In the genomic region with DNA sequence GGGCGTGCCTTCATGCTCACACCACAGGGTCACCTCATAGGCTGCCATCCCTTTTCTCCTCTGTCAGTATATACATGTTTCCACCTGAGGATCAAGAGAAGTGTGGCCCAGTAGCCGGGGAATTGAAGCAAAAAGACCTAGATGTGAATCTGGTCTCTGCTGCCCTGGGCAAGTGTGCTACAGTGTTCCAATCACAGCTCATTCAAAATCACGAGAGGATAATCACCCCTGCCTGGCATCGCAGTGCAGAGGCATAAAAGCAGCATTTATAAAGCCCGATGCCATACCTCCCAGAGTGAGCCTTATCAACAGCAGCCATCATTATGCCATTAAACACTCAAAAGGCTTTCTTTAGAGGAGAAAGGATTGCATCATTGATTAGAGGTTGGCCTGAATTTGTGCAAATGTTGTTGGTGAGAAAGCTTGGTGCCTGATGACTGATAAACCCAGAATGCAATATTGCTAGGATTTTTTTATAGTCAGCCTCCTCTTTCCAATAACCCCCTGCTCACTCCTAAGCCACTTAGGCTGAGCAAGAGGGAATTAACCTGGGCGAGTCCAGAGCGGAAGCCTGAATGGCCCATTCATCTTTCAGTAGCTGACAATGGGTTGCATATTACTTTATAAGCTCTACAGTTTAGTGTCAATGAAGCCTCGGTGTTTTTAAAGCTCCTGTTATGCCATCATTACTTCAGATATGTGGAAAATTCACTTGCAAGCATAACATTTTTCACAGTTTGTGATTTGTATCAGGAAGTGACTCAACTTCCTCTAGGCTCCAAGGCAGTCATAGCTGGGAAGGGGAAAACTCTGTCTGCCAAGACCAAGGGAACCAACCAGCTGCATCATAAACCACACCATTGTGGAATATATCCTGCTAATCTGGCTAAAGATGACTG, we compare ENCODE assay signal across 8 cellular contexts.
DNase-seq lines count a peak whose midpoint lies in the region; ATAC-seq, FAIRE-seq and TF ChIP-seq lines count a peak whose summit lies in the region.

No MANE protein-coding gene starts in this region.

- ATAC-seq in DND-41 (ENCODE audit: insufficient read depth, low read depth) (peak; percentile 47), omental fat pad (ENCODE audit: low FRiP score) (peak; percentile 38)
- no peak for ATAC-seq in stimulated activated naive CD8-positive, alpha-beta T cell treated with anti-CD3 and anti-CD28 coated beads, Interleukin-15, Interleukin-2, amounts not matched to agents 100 U/mL and 50 U/mL, for 24 hours

- H3K36me3 Mint-ChIP-seq in activated CD4-positive, alpha-beta T cell treated with anti-CD3 and anti-CD28 coated beads, Interleukin-2, amount 10 ng/mL, durations not matched to agents 24 days and 14 days (ENCODE audit: low read depth), result no peaks in the 10 kb centered on the region
- H3K36me3 Mint-ChIP-seq in nephron progenitor cell (ENCODE audit: low read depth), result no peaks in the 10 kb centered on the region

- peaks cover 2% of the 10 kb centered on the region for H3K4me1 Mint-ChIP-seq in activated CD4-positive, alpha-beta T cell treated with anti-CD3 and anti-CD28 coated beads, Interleukin-2, amount 10 ng/mL, durations not matched to agents 24 days and 14 days
- H3K4me1 Mint-ChIP-seq in nephron progenitor cell, result peaks cover 29% of the 10 kb centered on the region

- H3K27me3 ChIP-seq in DND-41 (ENCODE audit: insufficient read depth, low read length, poor library complexity) (no peaks in the 10 kb centered on the region), endothelial cell of umbilical vein (ENCODE audit: control insufficient read depth in 2 of 2, insufficient read depth in 2 of 2, low read length in 2 of 2) (no peaks in the 10 kb centered on the region), H7 (ENCODE audit: control insufficient read depth, insufficient read depth, low read length) (no peaks in the 10 kb centered on the region; the same call in 1 of the 2 replicates)

- DNase-seq in DND-41 (no peak), NCI-H69 (lab: John Stamatoyannopoulos, UW) (peak; percentile 89), endothelial cell of umbilical vein (ENCODE audit: low read depth, low spot score) (peak; percentile 97), omental fat pad (ENCODE audit: low spot score) (no peak), nephron progenitor cell (no peak), H7 (no peak)
- DNase-seq in activated CD4-positive, alpha-beta T cell treated with anti-CD3 and anti-CD28 coated beads, Interleukin-2, amount 10 ng/mL, durations not matched to agents 24 days and 14 days, result no peak
- no peak for DNase-seq in stimulated activated naive CD8-positive, alpha-beta T cell treated with anti-CD3 and anti-CD28 coated beads, Interleukin-15, Interleukin-2, amounts not matched to agents 100 U/mL and 50 U/mL, for 24 hours

- no peak overlapping the region for H2AFZ ChIP-seq in DND-41 (ENCODE audit: low read depth, low read length)
- H2AFZ ChIP-seq in endothelial cell of umbilical vein (ENCODE audit: low read depth, low read length), result peak overlapping the region; percentile 56

- no peaks in the 10 kb centered on the region for H3K36me3 ChIP-seq in DND-41 (ENCODE audit: insufficient read depth, low read length)
- no peaks in the 10 kb centered on the region for H3K36me3 ChIP-seq in endothelial cell of umbilical vein (ENCODE audit: control insufficient read depth in 2 of 2, extremely low read depth in 1 of 2, insufficient read depth in 2 of 2, low read length in 2 of 2)
- no peaks in the 10 kb centered on the region for H3K36me3 ChIP-seq in H7 (replicated peaks; ENCODE audit: control insufficient read depth, insufficient read depth, low read length)

- H3K79me2 ChIP-seq in DND-41 (ENCODE audit: insufficient read depth, low read length), result no peaks in the 10 kb centered on the region
- H3K79me2 ChIP-seq in endothelial cell of umbilical vein (ENCODE audit: control insufficient read depth, insufficient read depth, low read length), result no peaks in the 10 kb centered on the region

- TF ChIP-seq POLR2A in endothelial cell of umbilical vein (IDR thresholded peaks at IDR 0.05; ENCODE audit: low read depth, low read length), result peak; percentile 25

- FAIRE-seq in endothelial cell of umbilical vein (lab: Jason Lieb, UNC), result peak; percentile 99

- intact Hi-C loops in endothelial cell of umbilical vein (cut with micrococcal nuclease), result loop anchor here (1.0 to 5.0 kb wide), 10 partner anchors 12 to 462 kb away; a partner anchor contains a TSS
- intact Hi-C loops in activated CD4-positive, alpha-beta T cell treated with anti-CD3 and anti-CD28 coated beads, Interleukin-2, amount 10 ng/mL, durations not matched to agents 24 days and 14 days (cut with micrococcal nuclease), result no loop called here

- H3K4me2 ChIP-seq in DND-41 (ENCODE audit: insufficient read depth, low read length), result no peak overlapping the region
- peak overlapping the region; percentile 18 for H3K4me2 ChIP-seq in endothelial cell of umbilical vein (ENCODE audit: insufficient read depth, low read length)

- H4K20me1 ChIP-seq in DND-41 (ENCODE audit: insufficient read depth, low read length), result no peaks in the 10 kb centered on the region
- H4K20me1 ChIP-seq in endothelial cell of umbilical vein (replicated peaks; ENCODE audit: control insufficient read depth, extremely low read depth, insufficient read depth, low read length), result no peaks in the 10 kb centered on the region

- peaks cover 28% of the 10 kb centered on the region for H3K4me1 ChIP-seq in DND-41 (ENCODE audit: insufficient read depth, low read length)
- peaks cover 39% of the 10 kb centered on the region for H3K4me1 ChIP-seq in endothelial cell of umbilical vein (ENCODE audit: control insufficient read depth, extremely low read depth, insufficient read depth, low read length)

- no peaks in the 10 kb centered on the region for H3K9me1 ChIP-seq in endothelial cell of umbilical vein (replicated peaks; ENCODE audit: control insufficient read depth, extremely low read depth, insufficient read depth, low read length)

- no peaks in the 10 kb centered on the region for H3K9me3 ChIP-seq in DND-41 (ENCODE audit: insufficient read depth, low read length, severe bottlenecking)
- H3K9me3 ChIP-seq in endothelial cell of umbilical vein (replicated peaks; ENCODE audit: control insufficient read depth, insufficient read depth, low read length), result no peaks in the 10 kb centered on the region

- no peaks in the 10 kb centered on the region for H3K9me3 Mint-ChIP-seq in activated CD4-positive, alpha-beta T cell treated with anti-CD3 and anti-CD28 coated beads, Interleukin-2, amount 10 ng/mL, durations not matched to agents 24 days and 14 days
- no peaks in the 10 kb centered on the region for H3K9me3 Mint-ChIP-seq in nephron progenitor cell

- TF ChIP-seq CTCF in DND-41 (IDR thresholded peaks at IDR 0.05; ENCODE audit: borderline replicate concordance, extremely low read depth, low read length, poor library complexity, severe bottlenecking), result no peak
- no peak for TF ChIP-seq CTCF in endothelial cell of umbilical vein (IDR thresholded peaks at IDR 0.05; ENCODE audit: extremely low read depth in 1 of 2, insufficient read depth in 1 of 2, low read depth in 1 of 2, low read length in 2 of 2)
- no peak for TF ChIP-seq CTCF in omental fat pad (IDR thresholded peaks at IDR 0.05)
- TF ChIP-seq CTCF in nephron progenitor cell (IDR thresholded peaks at IDR 0.05), result no peak

- H3K9ac ChIP-seq in DND-41 (ENCODE audit: low read depth, low read length) (no peak overlapping the region), endothelial cell of umbilical vein (replicated peaks; ENCODE audit: extremely low read depth, insufficient read depth, low read length) (peak overlapping the region; percentile 49)

- H3K27me3 Mint-ChIP-seq in activated CD4-positive, alpha-beta T cell treated with anti-CD3 and anti-CD28 coated beads, Interleukin-2, amount 10 ng/mL, durations not matched to agents 24 days and 14 days, result no peaks in the 10 kb centered on the region
- peaks cover 5% of the 10 kb centered on the region for H3K27me3 Mint-ChIP-seq in nephron progenitor cell (ENCODE audit: low read depth, poor library complexity)

- CTCF ChIA-PET in endothelial cell of umbilical vein (lab: Charles Lee), result interaction anchor here (0.6 to 3.4 kb wide), 27 partner anchors 11 to 575 kb away, joined by 3 to 48 read pairs (median 4); a partner anchor contains a TSS

- TSS peak; percentile 87 for BruUV-seq in endothelial cell of umbilical vein (replicated peaks; lab: Mats Ljungman, UMichigan)

- POLR2A ChIA-PET in endothelial cell of umbilical vein (lab: Charles Lee), result interaction anchor here (0.6 to 1.9 kb wide), 8 partner anchors 12 to 208 kb away, joined by 3 to 10 read pairs (median 5); a partner anchor contains a TSS

- peak overlapping the region; percentile 20 for H3K27ac ChIP-seq in DND-41 (ENCODE audit: low read length)
- peak overlapping the region; percentile 98 for H3K27ac ChIP-seq in endothelial cell of umbilical vein (ENCODE audit: insufficient read depth, low read depth, low read length)

- H3K4me3 ChIP-seq in DND-41 (ENCODE audit: low read depth in 1 of 2, low read length in 2 of 2) (no peak overlapping the region), endothelial cell of umbilical vein (replicated peaks in 1 of 3; ENCODE audit: insufficient read depth in 1 of 3, low read depth in 1 of 3, low read length in 3 of 3) (no peak overlapping the region), H7 (ENCODE audit: insufficient read depth, low read depth, low read length) (no peak overlapping the region)

- no peak overlapping the region for H3K4me3 Mint-ChIP-seq in activated CD4-positive, alpha-beta T cell treated with anti-CD3 and anti-CD28 coated beads, Interleukin-2, amount 10 ng/mL, durations not matched to agents 24 days and 14 days
- no peak overlapping the region for H3K4me3 Mint-ChIP-seq in nephron progenitor cell

- H3K27ac Mint-ChIP-seq in activated CD4-positive, alpha-beta T cell treated with anti-CD3 and anti-CD28 coated beads, Interleukin-2, amount 10 ng/mL, durations not matched to agents 24 days and 14 days, result no peak overlapping the region
- no peak overlapping the region for H3K27ac Mint-ChIP-seq in nephron progenitor cell

- dilution Hi-C loops in endothelial cell of umbilical vein (cut with MboI; ENCODE audit: extremely low pct_ligation_motif_present, low sequenced_read_pairs), result no loop called here

TF ChIP-seq in endothelial cell of umbilical vein, 7 proteins besides CTCF, POLR2A, EP300 and RAD21 (continues in another document):
- TF ChIP-seq GATA2 (IDR thresholded peaks at IDR 0.05; ENCODE audit: insufficient read depth, insufficient read length, low read depth, low read length) (peak; percentile 48), FOS (IDR thresholded peaks at IDR 0.05; ENCODE audit: borderline replicate concordance, insufficient read depth, low read length) (peak; percentile 86), POLR2AphosphoS5 (IDR thresholded peaks at IDR 0.05; ENCODE audit: insufficient read depth, low read depth, low read length) (peak; percentile 45), EZH2 (IDR thresholded peaks at IDR 0.05; ENCODE audit: borderline replicate concordance, low read depth, low read length, severe bottlenecking) (no peak), JUN (IDR thresholded peaks at IDR 0.05; ENCODE audit: borderline replicate concordance, insufficient read depth, insufficient read length, low read depth) (peak; percentile 96)
- TF ChIP-seq, protein P1, sequence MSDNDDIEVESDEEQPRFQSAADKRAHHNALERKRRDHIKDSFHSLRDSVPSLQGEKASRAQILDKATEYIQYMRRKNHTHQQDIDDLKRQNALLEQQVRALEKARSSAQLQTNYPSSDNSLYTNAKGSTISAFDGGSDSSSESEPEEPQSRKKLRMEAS (IDR thresholded peaks at IDR 0.05; ENCODE audit: insufficient read depth, insufficient read length), result no peak

Comparison
In these comparisons a context has a peak if more than half of its experiments do, and no peak if none do; other contexts are left out.
1. DNase-seq: peak in NCI-H69 (single experiment) and endothelial cell of umbilical vein (single experiment); none in DND-41 (single experiment), omental fat pad (single experiment), activated CD4-positive, alpha-beta T cell treated with anti-CD3 and anti-CD28 coated beads, Interleukin-2, amount 10 ng/mL, durations not matched to agents 24 days and 14 days (single experiment), nephron progenitor cell (single experiment), stimulated activated naive CD8-positive, alpha-beta T cell treated with anti-CD3 and anti-CD28 coated beads, Interleukin-15, Interleukin-2, amounts not matched to agents 100 U/mL and 50 U/mL, for 24 hours (single experiment) and H7 (single experiment).